Comparison of ENCODE assay signal across 29 cellular contexts in the genomic region with DNA sequence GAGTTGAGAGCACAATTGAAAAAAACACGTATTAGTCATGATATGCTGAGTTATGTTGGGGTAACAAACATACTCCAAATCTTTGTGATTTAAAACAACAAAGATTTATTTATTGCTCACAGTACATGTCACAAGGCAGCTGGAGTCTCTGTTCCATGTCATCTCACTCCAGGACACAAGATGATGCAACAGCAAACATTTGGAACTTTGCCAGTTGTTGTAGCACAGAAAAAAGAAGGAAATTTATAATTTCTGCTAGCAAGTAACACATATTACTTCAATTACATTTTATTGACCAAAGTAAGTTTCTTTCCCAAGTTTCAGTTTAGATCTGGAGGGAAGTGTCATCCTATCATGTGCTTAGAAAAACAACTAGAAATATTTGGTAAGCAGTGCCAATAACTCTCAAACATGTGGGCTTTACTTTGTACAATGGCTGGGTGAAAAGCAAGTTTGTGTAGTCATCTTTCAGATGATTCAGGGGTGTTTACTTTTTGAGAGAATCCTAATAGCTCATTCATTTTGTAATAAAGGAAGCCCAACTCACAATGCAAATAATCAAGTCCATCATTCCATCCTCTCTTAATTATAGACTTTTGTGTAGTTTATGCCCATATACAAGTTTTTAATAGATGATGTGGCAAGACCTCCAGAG.
A peak's percentile ranks its signal among the peaks of the same experiment; 100 is the strongest.
DNase-seq lines count a peak whose midpoint lies in the region; ATAC-seq, FAIRE-seq and TF ChIP-seq lines count a peak whose summit lies in the region.
"Had no signal": no experiment of that assay in that cellular context is flagged by ENCODE, and none has a peak within 500 bp of the region (broad histone marks: within the 10 kb centered on the region; RNA-seq: fewer than 3 reads in every experiment).

No MANE protein-coding gene starts in this region.

- CTCF ChIA-PET in A549 (lab: Yijun Ruan, JAX) (no interaction called here), K562 (lab: Yijun Ruan, JAX; ENCODE audit: low intra/inter-chr PET ratio) (no interaction called here)
- CTCF ChIA-PET in activated CD4-positive, alpha-beta memory T cell treated with anti-CD3 and anti-CD28 coated beads for 36 hours (lab: Charles Lee) = no interaction called here

- DNase-seq in A549 (ENCODE audit: low read depth in 1 of 2, low spot score in 1 of 2) = peak in 1 of 2 experiments; percentile 1
- DNase-seq in DMS153 treated with DMSO at 0.1 percent for 48 hours (lab: John Stamatoyannopoulos, UW; ENCODE audit: unreplicated experiment) = peak; percentile 36
- peak; percentile 37 to 77 for DNase-seq in NCI-H1930 (lab: John Stamatoyannopoulos, UW)
- no peak for DNase-seq in K562 (ENCODE audit: extremely low read depth in 1 of 4, low spot score in 3 of 4)
- no peak for DNase-seq in activated CD4-positive, alpha-beta memory T cell treated with anti-CD3 and anti-CD28 coated beads for 36 hours
- no peak for DNase-seq in urothelium cell line (ENCODE audit: low spot score)
- no peak for DNase-seq in sigmoid colon
- DNase-seq: activated CD4-positive, alpha-beta T cell treated with anti-CD3 and anti-CD28 coated beads for 48 hours; activated CD8-positive, alpha-beta memory T cell treated with anti-CD3 and anti-CD28 coated beads for 24 hours; activated T-cell treated with anti-CD3 and anti-CD28 coated beads for 4 hours; amniotic stem cell; colonic mucosa; DND-41; effector CD4-positive, alpha-beta T cell; hypothalamus; left cardiac atrium; NCI-H187; NCI-H2227 treated with DMSO at 0.1 percent for 48 hours; NCI-H526 treated with DMSO at 0.1 percent for 48 hours; nephron progenitor cell; stimulated activated naive B cell treated with anti-CD40 and anti-IgM and Interleukin-4, amounts not matched to agents 10 μg/mL and 1 μg/mL and 100 μg/mL, for 72 hours; substantia nigra; T-cell had no signal

- ATAC-seq in A549 = no peak
- ATAC-seq in K562 = no peak
- ATAC-seq in GM19395 (IDR thresholded peaks at IDR 0.05; ENCODE audit: unreplicated experiment) = no peak
- ATAC-seq: left cardiac atrium; stimulated activated naive B cell treated with anti-CD40 and anti-IgM and Interleukin-4, amounts not matched to agents 10 μg/mL and 1 μg/mL and 100 μg/mL, for 72 hours; T-cell had no signal

- no peaks in the 10 kb centered on the region for H3K4me1 Mint-ChIP-seq in activated CD4-positive, alpha-beta memory T cell treated with anti-CD3 and anti-CD28 coated beads for 36 hours (ENCODE audit: low read depth)
- H3K4me1 Mint-ChIP-seq: activated naive CD4-positive, alpha-beta T cell treated with anti-CD3 and anti-CD28 coated beads, Interleukin-2, amount 50 U/mL, for 24 hours; nephron progenitor cell; stimulated activated naive B cell treated with anti-CD40 and anti-IgM and Interleukin-4, amounts not matched to agents 10 μg/mL and 1 μg/mL and 100 μg/mL, for 72 hours; T-cell had no signal

- H3K36me3 Mint-ChIP-seq in activated CD4-positive, alpha-beta memory T cell treated with anti-CD3 and anti-CD28 coated beads for 36 hours = no peaks in the 10 kb centered on the region
- H3K36me3 Mint-ChIP-seq: activated naive CD4-positive, alpha-beta T cell treated with anti-CD3 and anti-CD28 coated beads, Interleukin-2, amount 50 U/mL, for 24 hours; stimulated activated naive B cell treated with anti-CD40 and anti-IgM and Interleukin-4, amounts not matched to agents 10 μg/mL and 1 μg/mL and 100 μg/mL, for 72 hours; T-cell; type B pancreatic cell had no signal

- POLR2A ChIA-PET in A549 (lab: Yijun Ruan, JAX) (no interaction called here), K562 (lab: Yijun Ruan, JAX) (no interaction called here)
- POLR2A ChIA-PET in activated CD4-positive, alpha-beta memory T cell treated with anti-CD3 and anti-CD28 coated beads for 36 hours (lab: Charles Lee) = no interaction called here

- H3K4me2 ChIP-seq in A549 (no peak overlapping the region), K562 (ENCODE audit: insufficient read depth, low read length) (no peak overlapping the region)
- H3K4me2 ChIP-seq: BLaER1 had no signal

- no peaks in the 10 kb centered on the region for H3K9me3 ChIP-seq in A549
- H3K9me3 ChIP-seq in K562 (replicated peaks; ENCODE audit: control insufficient read depth, insufficient read depth, low read depth, low read length) = no peaks in the 10 kb centered on the region
- no peaks in the 10 kb centered on the region for H3K9me3 ChIP-seq in sigmoid colon
- H3K9me3 ChIP-seq: BLaER1, breast epithelium, colonic mucosa had no signal

- H3K36me3 ChIP-seq in K562 (ENCODE audit: control insufficient read depth, insufficient read depth, low read length) (no peaks in the 10 kb centered on the region), sigmoid colon (no peaks in the 10 kb centered on the region)
- H3K36me3 ChIP-seq: BLaER1, breast epithelium, colonic mucosa had no signal

- H3K27ac ChIP-seq in A549 (no peak overlapping the region), K562 (ENCODE audit: extremely low read depth, low read depth, low read length) (no peak overlapping the region), sigmoid colon (no peak overlapping the region)
- H3K27ac ChIP-seq: BLaER1, colonic mucosa, HL-60 had no signal

- TF ChIP-seq EP300 in A549 (IDR thresholded peaks at IDR 0.05) = no peak
- TF ChIP-seq EP300 in K562 (IDR thresholded peaks at IDR 0.05; ENCODE audit: low read length) = no peak
- no peak for TF ChIP-seq EP300 in sigmoid colon (IDR thresholded peaks at IDR 0.05)

- WGBS in A549 (ENCODE audit: missing lambda C conversion rate) = 0% methylated on average over 1 of the region's 1 CpG
- 0% methylated on average over 1 of the region's 1 CpG for WGBS in K562 (ENCODE audit: insufficient coverage, low coverage, missing lambda C conversion rate)
- 47 to 66% methylated on average over 1 of the region's 1 CpG for WGBS in sigmoid colon, 2 donors

- H3K9me1 ChIP-seq in K562 (ENCODE audit: control insufficient read depth, insufficient read depth, low read length) = no peaks in the 10 kb centered on the region

- TF ChIP-seq CTCF in A549 (IDR thresholded peaks at IDR 0.05) (no peak), K562 (IDR thresholded peaks at IDR 0.05 in 2 of 3, conservative IDR thresholded peaks at IDR 0.05 in 1 of 3; ENCODE audit: insufficient read depth in 2 of 3, low read depth in 1 of 3, low read length in 3 of 3) (no peak), sigmoid colon (IDR thresholded peaks at IDR 0.05) (no peak)

- H3K4me1 ChIP-seq in A549 (no peaks in the 10 kb centered on the region), K562 (replicated peaks in 1 of 2; ENCODE audit: control insufficient read depth in 2 of 2, insufficient read depth in 2 of 2, low read length in 2 of 2) (no peaks in the 10 kb centered on the region), sigmoid colon (no peaks in the 10 kb centered on the region)
- H3K4me1 ChIP-seq: BLaER1, breast epithelium, colonic mucosa had no signal

- H3K4me3 ChIP-seq in A549 (no peak overlapping the region), K562 (no peak overlapping the region), sigmoid colon (no peak overlapping the region)
- H3K4me3 ChIP-seq: BLaER1, breast epithelium, colonic mucosa had no signal

- in situ Hi-C loops in K562 (cut with MboI) = no loop called here

- BruUV-seq in K562 (replicated peaks; lab: Mats Ljungman, UMichigan) = no TSS peak

- H3K4me3 Mint-ChIP-seq in activated CD4-positive, alpha-beta memory T cell treated with anti-CD3 and anti-CD28 coated beads for 36 hours = no peak overlapping the region
- H3K4me3 Mint-ChIP-seq: activated naive CD4-positive, alpha-beta T cell treated with anti-CD3 and anti-CD28 coated beads, Interleukin-2, amount 50 U/mL, for 24 hours; nephron progenitor cell; stimulated activated naive B cell treated with anti-CD40 and anti-IgM and Interleukin-4, amounts not matched to agents 10 μg/mL and 1 μg/mL and 100 μg/mL, for 72 hours; T-cell; type B pancreatic cell had no signal

- no peak overlapping the region for H2AFZ ChIP-seq in K562 (ENCODE audit: low read depth, low read length)

- no peak for TF ChIP-seq RAD21 in A549 (conservative IDR thresholded peaks at IDR 0.05 in 1 of 2, IDR thresholded peaks at IDR 0.05 in 1 of 2)
- TF ChIP-seq RAD21 in K562 (CRISPR knock-in tag; conservative IDR thresholded peaks at IDR 0.05 in 1 of 2, IDR thresholded peaks at IDR 0.05 in 1 of 2) = no peak

- no peaks in the 10 kb centered on the region for H3K9me3 Mint-ChIP-seq in activated CD4-positive, alpha-beta memory T cell treated with anti-CD3 and anti-CD28 coated beads for 36 hours
- H3K9me3 Mint-ChIP-seq: activated naive CD4-positive, alpha-beta T cell treated with anti-CD3 and anti-CD28 coated beads, Interleukin-2, amount 50 U/mL, for 24 hours; stimulated activated naive B cell treated with anti-CD40 and anti-IgM and Interleukin-4, amounts not matched to agents 10 μg/mL and 1 μg/mL and 100 μg/mL, for 72 hours; T-cell; type B pancreatic cell had no signal

- H4K20me1 ChIP-seq in K562 (replicated peaks; ENCODE audit: control insufficient read depth, insufficient read depth, low read length) = no peaks in the 10 kb centered on the region
- H4K20me1 ChIP-seq: BLaER1 had no signal

- H3K27me3 Mint-ChIP-seq in activated CD4-positive, alpha-beta memory T cell treated with anti-CD3 and anti-CD28 coated beads for 36 hours = no peaks in the 10 kb centered on the region
- H3K27me3 Mint-ChIP-seq: stimulated activated naive B cell treated with anti-CD40 and anti-IgM and Interleukin-4, amounts not matched to agents 10 μg/mL and 1 μg/mL and 100 μg/mL, for 72 hours; type B pancreatic cell had no signal

- peak; percentile 61 for FAIRE-seq in A549 (lab: Jason Lieb, UNC)
- FAIRE-seq in K562 (lab: Jason Lieb, UNC) = no peak
- FAIRE-seq in urothelium cell line (lab: Jason Lieb, UNC) = no peak

- H3K27me3 ChIP-seq in K562 (ENCODE audit: control insufficient read depth in 2 of 2, insufficient read depth in 2 of 2, low read length in 2 of 2) (no peaks in the 10 kb centered on the region), sigmoid colon (no peaks in the 10 kb centered on the region)
- H3K27me3 ChIP-seq: colonic mucosa had no signal

- no peak for TF ChIP-seq POLR2A in A549 (IDR thresholded peaks at IDR 0.05; ENCODE audit: low read length)
- TF ChIP-seq POLR2A in K562 (conservative IDR thresholded peaks at IDR 0.05) = no peak
- no peak for TF ChIP-seq POLR2A in sigmoid colon (IDR thresholded peaks at IDR 0.05)

- H3K27ac Mint-ChIP-seq in activated CD4-positive, alpha-beta memory T cell treated with anti-CD3 and anti-CD28 coated beads for 36 hours = no peak overlapping the region
- H3K27ac Mint-ChIP-seq: activated naive CD4-positive, alpha-beta T cell treated with anti-CD3 and anti-CD28 coated beads, Interleukin-2, amount 50 U/mL, for 24 hours; nephron progenitor cell; stimulated activated naive B cell treated with anti-CD40 and anti-IgM and Interleukin-4, amounts not matched to agents 10 μg/mL and 1 μg/mL and 100 μg/mL, for 72 hours; T-cell; type B pancreatic cell had no signal

- H3K79me2 ChIP-seq in K562 (ENCODE audit: control insufficient read depth, insufficient read depth, low read length) = no peaks in the 10 kb centered on the region

- no peak overlapping the region for H3K9ac ChIP-seq in K562 (ENCODE audit: insufficient read depth in 1 of 2, low read depth in 2 of 2, low read length in 2 of 2)
- H3K9ac ChIP-seq: BLaER1 had no signal

- intact Hi-C loops in K562 (cut with micrococcal nuclease) = no loop called here
- intact Hi-C loops in activated CD4-positive, alpha-beta memory T cell treated with anti-CD3 and anti-CD28 coated beads for 36 hours (cut with micrococcal nuclease) = no loop called here
- intact Hi-C loops in sigmoid colon (cut with DNase I) = no loop called here

TF ChIP-seq in A549, 52 proteins besides CTCF, POLR2A, EP300 and RAD21 (continues in another document):
- TF ChIP-seq JUNB (IDR thresholded peaks at IDR 0.05) = no peak

Comparison
In these comparisons a context has a peak if more than half of its experiments do, and no peak if none do; other contexts are left out.
1. DNase-seq: peak in DMS153 treated with DMSO at 0.1 percent for 48 hours (single experiment) and NCI-H1930 (2 of 2); none in K562 (0 of 4), activated CD4-positive, alpha-beta memory T cell treated with anti-CD3 and anti-CD28 coated beads for 36 hours (single experiment), urothelium cell line (single experiment) and sigmoid colon (single experiment).